1 cellular context compared by ENCODE assay signal in the genomic region with DNA sequence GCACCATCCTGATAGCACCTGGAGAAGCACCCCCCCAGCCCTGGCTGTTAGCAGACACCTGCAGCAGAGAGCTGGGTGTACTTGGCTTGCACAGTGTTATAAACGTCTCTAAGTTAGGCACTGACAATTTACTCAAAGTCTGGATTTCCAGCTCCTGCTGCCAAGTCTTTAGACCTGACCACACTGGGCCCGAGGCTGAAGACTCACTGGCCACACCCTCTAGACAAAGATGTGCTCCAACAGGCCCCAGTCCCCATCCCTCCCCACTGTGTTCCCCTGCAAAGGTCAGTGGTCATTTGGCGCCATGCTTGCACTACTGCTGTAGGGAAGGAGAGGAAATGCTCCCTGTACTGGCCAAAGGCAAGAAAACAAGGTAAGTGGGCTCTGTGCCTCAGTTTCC.
TF ChIP-seq lines count a peak whose summit lies in the region.

No MANE protein-coding gene starts in this region.

TF ChIP-seq in GM23338, 12 proteins besides CTCF, POLR2A, EP300 and RAD21 (continued from another document):
- TF ChIP-seq, protein P1, sequence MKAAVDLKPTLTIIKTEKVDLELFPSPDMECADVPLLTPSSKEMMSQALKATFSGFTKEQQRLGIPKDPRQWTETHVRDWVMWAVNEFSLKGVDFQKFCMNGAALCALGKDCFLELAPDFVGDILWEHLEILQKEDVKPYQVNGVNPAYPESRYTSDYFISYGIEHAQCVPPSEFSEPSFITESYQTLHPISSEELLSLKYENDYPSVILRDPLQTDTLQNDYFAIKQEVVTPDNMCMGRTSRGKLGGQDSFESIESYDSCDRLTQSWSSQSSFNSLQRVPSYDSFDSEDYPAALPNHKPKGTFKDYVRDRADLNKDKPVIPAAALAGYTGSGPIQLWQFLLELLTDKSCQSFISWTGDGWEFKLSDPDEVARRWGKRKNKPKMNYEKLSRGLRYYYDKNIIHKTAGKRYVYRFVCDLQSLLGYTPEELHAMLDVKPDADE (IDR thresholded peaks at IDR 0.05), result no peak
- TF ChIP-seq JUNB (IDR thresholded peaks at IDR 0.05; ENCODE audit: unreplicated experiment) (no peak), CREB1 (CRISPR knock-in tag; IDR thresholded peaks at IDR 0.05; ENCODE audit: low read depth) (no peak), EZH2phosphoT487 (IDR thresholded peaks at IDR 0.05; ENCODE audit: unreplicated experiment) (no peak), ZNF331 (CRISPR knock-in tag; IDR thresholded peaks at IDR 0.05; ENCODE audit: low read depth) (no peak), NANOG (IDR thresholded peaks at IDR 0.05; ENCODE audit: borderline replicate concordance) (no peak), EZH2 (IDR thresholded peaks at IDR 0.05; ENCODE audit: low read depth, unreplicated experiment) (no peak), ZNF114 (CRISPR knock-in tag; IDR thresholded peaks at IDR 0.05) (no peak)
- TF ChIP-seq, protein P2, sequence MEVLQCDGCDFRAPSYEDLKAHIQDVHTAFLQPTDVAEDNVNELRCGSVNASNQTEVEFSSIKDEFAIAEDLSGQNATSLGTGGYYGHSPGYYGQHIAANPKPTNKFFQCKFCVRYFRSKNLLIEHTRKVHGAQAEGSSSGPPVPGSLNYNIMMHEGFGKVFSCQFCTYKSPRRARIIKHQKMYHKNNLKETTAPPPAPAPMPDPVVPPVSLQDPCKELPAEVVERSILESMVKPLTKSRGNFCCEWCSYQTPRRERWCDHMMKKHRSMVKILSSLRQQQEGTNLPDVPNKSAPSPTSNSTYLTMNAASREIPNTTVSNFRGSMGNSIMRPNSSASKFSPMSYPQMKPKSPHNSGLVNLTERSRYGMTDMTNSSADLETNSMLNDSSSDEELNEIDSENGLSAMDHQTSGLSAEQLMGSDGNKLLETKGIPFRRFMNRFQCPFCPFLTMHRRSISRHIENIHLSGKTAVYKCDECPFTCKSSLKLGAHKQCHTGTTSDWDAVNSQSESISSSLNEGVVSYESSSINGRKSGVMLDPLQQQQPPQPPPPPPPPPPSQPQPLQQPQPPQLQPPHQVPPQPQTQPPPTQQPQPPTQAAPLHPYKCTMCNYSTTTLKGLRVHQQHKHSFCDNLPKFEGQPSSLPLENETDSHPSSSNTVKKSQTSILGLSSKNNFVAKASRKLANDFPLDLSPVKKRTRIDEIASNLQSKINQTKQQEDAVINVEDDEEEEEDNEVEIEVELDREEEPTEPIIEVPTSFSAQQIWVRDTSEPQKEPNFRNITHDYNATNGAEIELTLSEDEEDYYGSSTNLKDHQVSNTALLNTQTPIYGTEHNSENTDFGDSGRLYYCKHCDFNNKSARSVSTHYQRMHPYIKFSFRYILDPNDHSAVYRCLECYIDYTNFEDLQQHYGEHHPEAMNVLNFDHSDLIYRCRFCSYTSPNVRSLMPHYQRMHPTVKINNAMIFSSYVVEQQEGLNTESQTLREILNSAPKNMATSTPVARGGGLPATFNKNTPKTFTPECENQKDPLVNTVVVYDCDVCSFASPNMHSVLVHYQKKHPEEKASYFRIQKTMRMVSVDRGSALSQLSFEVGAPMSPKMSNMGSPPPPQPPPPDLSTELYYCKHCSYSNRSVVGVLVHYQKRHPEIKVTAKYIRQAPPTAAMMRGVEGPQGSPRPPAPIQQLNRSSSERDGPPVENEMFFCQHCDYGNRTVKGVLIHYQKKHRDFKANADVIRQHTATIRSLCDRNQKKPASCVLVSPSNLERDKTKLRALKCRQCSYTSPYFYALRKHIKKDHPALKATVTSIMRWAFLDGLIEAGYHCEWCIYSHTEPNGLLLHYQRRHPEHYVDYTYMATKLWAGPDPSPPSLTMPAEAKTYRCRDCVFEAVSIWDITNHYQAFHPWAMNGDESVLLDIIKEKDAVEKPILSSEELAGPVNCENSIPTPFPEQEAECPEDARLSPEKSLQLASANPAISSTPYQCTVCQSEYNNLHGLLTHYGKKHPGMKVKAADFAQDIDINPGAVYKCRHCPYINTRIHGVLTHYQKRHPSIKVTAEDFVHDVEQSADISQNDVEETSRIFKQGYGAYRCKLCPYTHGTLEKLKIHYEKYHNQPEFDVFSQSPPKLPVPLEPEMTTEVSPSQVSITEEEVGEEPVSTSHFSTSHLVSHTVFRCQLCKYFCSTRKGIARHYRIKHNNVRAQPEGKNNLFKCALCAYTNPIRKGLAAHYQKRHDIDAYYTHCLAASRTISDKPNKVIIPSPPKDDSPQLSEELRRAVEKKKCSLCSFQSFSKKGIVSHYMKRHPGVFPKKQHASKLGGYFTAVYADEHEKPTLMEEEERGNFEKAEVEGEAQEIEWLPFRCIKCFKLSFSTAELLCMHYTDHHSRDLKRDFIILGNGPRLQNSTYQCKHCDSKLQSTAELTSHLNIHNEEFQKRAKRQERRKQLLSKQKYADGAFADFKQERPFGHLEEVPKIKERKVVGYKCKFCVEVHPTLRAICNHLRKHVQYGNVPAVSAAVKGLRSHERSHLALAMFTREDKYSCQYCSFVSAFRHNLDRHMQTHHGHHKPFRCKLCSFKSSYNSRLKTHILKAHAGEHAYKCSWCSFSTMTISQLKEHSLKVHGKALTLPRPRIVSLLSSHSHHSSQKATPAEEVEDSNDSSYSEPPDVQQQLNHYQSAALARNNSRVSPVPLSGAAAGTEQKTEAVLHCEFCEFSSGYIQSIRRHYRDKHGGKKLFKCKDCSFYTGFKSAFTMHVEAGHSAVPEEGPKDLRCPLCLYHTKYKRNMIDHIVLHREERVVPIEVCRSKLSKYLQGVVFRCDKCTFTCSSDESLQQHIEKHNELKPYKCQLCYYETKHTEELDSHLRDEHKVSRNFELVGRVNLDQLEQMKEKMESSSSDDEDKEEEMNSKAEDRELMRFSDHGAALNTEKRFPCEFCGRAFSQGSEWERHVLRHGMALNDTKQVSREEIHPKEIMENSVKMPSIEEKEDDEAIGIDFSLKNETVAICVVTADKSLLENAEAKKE (CRISPR knock-in tag; IDR thresholded peaks at IDR 0.05), result no peak
